ENCODE assay signal across 1 cellular context in genomic region chr19:37218592-37218935, GRCh38.
A peak's percentile ranks its signal among the peaks of the same experiment; 100 is the strongest.
TF ChIP-seq lines count a peak whose summit lies in the region.

No MANE protein-coding gene starts in this region.

TF ChIP-seq in HepG2, 621 proteins besides CTCF, POLR2A, EP300 and RAD21:
- TF ChIP-seq ZNF670 (CRISPR knock-in tag; IDR thresholded peaks at IDR 0.05; ENCODE audit: borderline replicate concordance): no peak
- no peak for TF ChIP-seq SP4 (CRISPR knock-in tag; IDR thresholded peaks at IDR 0.05)
- TF ChIP-seq ZBTB2 (CRISPR knock-in tag; IDR thresholded peaks at IDR 0.05; ENCODE audit: low read depth): 0 out of 2 replicates have a peak, but pooled peaks have one; percentile 14
- no peak for TF ChIP-seq TFE3 (CRISPR knock-in tag; IDR thresholded peaks at IDR 0.05)
- no peak for TF ChIP-seq SRF (IDR thresholded peaks at IDR 0.05; ENCODE audit: low read depth, low read length)
- TF ChIP-seq ZFY (CRISPR knock-in tag; IDR thresholded peaks at IDR 0.05): no peak
